ENCODE assay signal across 23 cellular contexts in genomic region chrX:108130889-108131288, GRCh38.
"Had no signal": no experiment of that assay in that cellular context is flagged by ENCODE, and none has a peak within 500 bp of the region (broad histone marks: within the 10 kb centered on the region; RNA-seq: fewer than 3 reads in every experiment).

No MANE protein-coding gene starts in this region.

- H3K4me1 ChIP-seq: ascending aorta had no signal

- DNase-seq: activated CD4-positive, alpha-beta T cell treated with anti-CD3 and anti-CD28 coated beads, Interleukin-2, amount 10 ng/mL, durations not matched to agents 24 days and 14 days; activated CD4-positive, alpha-beta T cell treated with anti-CD3 and anti-CD28 coated beads, Interleukin-2, amount 50 U/mL, for 48 hours; activated CD4-positive, CD25-positive, alpha-beta regulatory T cell treated with anti-CD3 and anti-CD28 coated beads, Interleukin-2, amount 50 U/mL, for 72 hours; activated CD8-positive, alpha-beta memory T cell treated with anti-CD3 and anti-CD28 coated beads, Interleukin-2, amount 10 ng/mL, durations not matched to agents 7 days and 5 days; activated effector memory CD4-positive, alpha-beta T cell treated with Interleukin-2 at 50 U/mL for 16 hours; activated naive CD4-positive, alpha-beta T cell; activated T-cell treated with anti-CD3 and anti-CD28 coated beads, Interleukin-2, amount 50 U/mL, for 24 hours; NCI-H1092; NCI-H1417; NCI-H2029; NCI-H2107; NCI-H345; NCI-H510A; SHP77 treated with DMSO at 0.1 percent for 48 hours; T-helper 17 cell; T-helper 9 cell had no signal

- H3K9me3 ChIP-seq: ascending aorta had no signal

- H3K4me3 ChIP-seq: ascending aorta had no signal

- ATAC-seq: activated CD8-positive, alpha-beta memory T cell treated with anti-CD3 and anti-CD28 coated beads, Interleukin-2, amount 10 ng/mL, durations not matched to agents 7 days and 5 days; T-helper 17 cell; WTC11 had no signal

- H3K9me3 Mint-ChIP-seq: activated CD4-positive, alpha-beta T cell treated with anti-CD3 and anti-CD28 coated beads, Interleukin-2, amount 10 ng/mL, durations not matched to agents 24 days and 14 days; activated naive CD4-positive, alpha-beta T cell treated with anti-CD3 and anti-CD28 coated beads, Interleukin-2, amount 50 U/mL, for 24 hours; activated T-cell treated with anti-CD3 and anti-CD28 coated beads, Interleukin-2, amount 50 U/mL, for 24 hours; activated T-helper 1 cell treated with anti-CD3 and anti-CD28 coated beads, Interleukin-12 subunit alpha, Interleukin-12 subunit beta, Interleukin-2, Interleukin-4 antibody, amounts not matched to agents 30 ng/mL and 10 ng/mL and 1 ng/mL, durations not matched to agents 14 hours and 24 hours and 36 hours; brain; WTC11 had no signal

- H3K27ac Mint-ChIP-seq: activated CD4-positive, alpha-beta T cell treated with anti-CD3 and anti-CD28 coated beads, Interleukin-2, amount 10 ng/mL, durations not matched to agents 24 days and 14 days; activated CD8-positive, alpha-beta memory T cell treated with anti-CD3 and anti-CD28 coated beads, Interleukin-2, amount 10 ng/mL, durations not matched to agents 7 days and 5 days; activated naive CD4-positive, alpha-beta T cell treated with anti-CD3 and anti-CD28 coated beads, Interleukin-2, amount 50 U/mL, for 24 hours; activated T-cell treated with anti-CD3 and anti-CD28 coated beads, Interleukin-2, amount 50 U/mL, for 24 hours; activated T-helper 1 cell treated with anti-CD3 and anti-CD28 coated beads, Interleukin-12 subunit alpha, Interleukin-12 subunit beta, Interleukin-2, Interleukin-4 antibody, amounts not matched to agents 30 ng/mL and 10 ng/mL and 1 ng/mL, durations not matched to agents 14 hours and 24 hours and 36 hours; brain; T-helper 17 cell; WTC11 had no signal

- H3K4me1 Mint-ChIP-seq: activated CD4-positive, alpha-beta T cell treated with anti-CD3 and anti-CD28 coated beads, Interleukin-2, amount 10 ng/mL, durations not matched to agents 24 days and 14 days; activated CD8-positive, alpha-beta memory T cell treated with anti-CD3 and anti-CD28 coated beads, Interleukin-2, amount 10 ng/mL, durations not matched to agents 7 days and 5 days; activated naive CD4-positive, alpha-beta T cell treated with anti-CD3 and anti-CD28 coated beads, Interleukin-2, amount 50 U/mL, for 24 hours; brain; T-helper 17 cell had no signal

- H3K36me3 Mint-ChIP-seq: WTC11 had no signal

- FAIRE-seq: RCC 7860 had no signal

- H3K27me3 ChIP-seq: ascending aorta had no signal

- H3K4me3 Mint-ChIP-seq: activated CD4-positive, alpha-beta T cell treated with anti-CD3 and anti-CD28 coated beads, Interleukin-2, amount 10 ng/mL, durations not matched to agents 24 days and 14 days; activated CD8-positive, alpha-beta memory T cell treated with anti-CD3 and anti-CD28 coated beads, Interleukin-2, amount 10 ng/mL, durations not matched to agents 7 days and 5 days; activated naive CD4-positive, alpha-beta T cell treated with anti-CD3 and anti-CD28 coated beads, Interleukin-2, amount 50 U/mL, for 24 hours; activated T-cell treated with anti-CD3 and anti-CD28 coated beads, Interleukin-2, amount 50 U/mL, for 24 hours; activated T-helper 1 cell treated with anti-CD3 and anti-CD28 coated beads, Interleukin-12 subunit alpha, Interleukin-12 subunit beta, Interleukin-2, Interleukin-4 antibody, amounts not matched to agents 30 ng/mL and 10 ng/mL and 1 ng/mL, durations not matched to agents 14 hours and 24 hours and 36 hours; brain; T-helper 17 cell; WTC11 had no signal

- H3K27me3 Mint-ChIP-seq: activated CD4-positive, alpha-beta T cell treated with anti-CD3 and anti-CD28 coated beads, Interleukin-2, amount 10 ng/mL, durations not matched to agents 24 days and 14 days; activated CD8-positive, alpha-beta memory T cell treated with anti-CD3 and anti-CD28 coated beads, Interleukin-2, amount 10 ng/mL, durations not matched to agents 7 days and 5 days; activated naive CD4-positive, alpha-beta T cell treated with anti-CD3 and anti-CD28 coated beads, Interleukin-2, amount 50 U/mL, for 24 hours; brain; T-helper 17 cell had no signal

- H3K9ac ChIP-seq: KMS-11 had no signal

- H3K36me3 ChIP-seq: ascending aorta had no signal

- H3K27ac ChIP-seq: ascending aorta, KMS-11 had no signal

- H3K4me2 ChIP-seq: KMS-11 had no signal
